Comparison of ENCODE assay signal across 8 cellular contexts in genomic region chr10:3740157-3740871, GRCh38. TPM values are rescaled to one million over a fixed set of nuclear protein-coding genes. Genes with fewer than 3 reads are reported as not detected.
DNase-seq lines count a peak whose midpoint lies in the region; ATAC-seq and TF ChIP-seq lines count a peak whose summit lies in the region.

No MANE protein-coding gene starts in this region.

- H3K27me3 ChIP-seq in esophagus (ENCODE audit: control insufficient read depth in 1 of 2, insufficient read depth in 2 of 2, low read length in 2 of 2) (no peaks in the 10 kb centered on the region), tibial artery (no peaks in the 10 kb centered on the region)

- ATAC-seq in GM21423 (IDR thresholded peaks at IDR 0.05; ENCODE audit: unreplicated experiment) = peak; percentile 42

- H3K4me1 ChIP-seq in esophagus (ENCODE audit: control insufficient read depth in 2 of 2, insufficient read depth in 2 of 2, low read length in 1 of 2) = peaks cover 0 to 2% of the 10 kb centered on the region in 2 donors
- peaks cover 0 to 3% (median 0%) of the 10 kb centered on the region in 4 donors for H3K4me1 ChIP-seq in tibial artery

- DNase-seq in Caki2 (ENCODE audit: low read depth) (peak; percentile 83), NCI-H2196 treated with DMSO at 0.1 percent for 48 hours (lab: John Stamatoyannopoulos, UW; ENCODE audit: unreplicated experiment) (peak; percentile 15), medulla oblongata (ENCODE audit: extremely low spot score) (no peak), tibial artery (no peak), hippocampal formation (lab: John Stamatoyannopoulos, UW) (no peak), NCI-H2107 (lab: John Stamatoyannopoulos, UW) (no peak)

- no peaks in the 10 kb centered on the region for H3K9me3 ChIP-seq in esophagus (ENCODE audit: control insufficient read depth in 2 of 2, insufficient read depth in 1 of 2, low read depth in 1 of 2, low read length in 1 of 2)
- no peaks in the 10 kb centered on the region for H3K9me3 ChIP-seq in tibial artery

- 48 to 59% methylated on average over 5 of the region's 5 CpGs for whole genome bisulfite sequencing in esophagus, 2 donors

- intact Hi-C loops in tibial artery (cut with DNase I; ENCODE audit: low total_unique reads) = no loop called here

- in situ Hi-C loops in Caki2 (cut with HindIII; ENCODE audit: low pct_unique_long_range_greater_than_20kb, low sequenced_read_pairs) = no loop called here

- peak overlapping the region; percentile 42 to 73 for H3K27ac ChIP-seq in esophagus (ENCODE audit: low read depth in 2 of 2, low read length in 1 of 2)
- H3K27ac ChIP-seq in tibial artery = no peak overlapping the region

- no peak overlapping the region for H3K4me3 ChIP-seq in esophagus (ENCODE audit: low read depth in 1 of 2, low read length in 2 of 2)
- H3K4me3 ChIP-seq in tibial artery = no peak overlapping the region

- TF ChIP-seq CTCF in tibial artery (IDR thresholded peaks at IDR 0.05) = no peak

- H3K36me3 ChIP-seq in esophagus (ENCODE audit: control insufficient read depth in 2 of 2, insufficient read depth in 2 of 2, low read length in 1 of 2) (no peaks in the 10 kb centered on the region), tibial artery (no peaks in the 10 kb centered on the region)

RNA-seq across cellular contexts. Expression of gene KLF6, which starts 44.7 kb away (rescaled TPM):
- total RNA-seq in Caki2 (2014; rRNA removed; shearing (Covaris generic); ENCODE audit: low replicate concordance) = 36.8 and 40.2 TPM in 2 replicates
- polyA plus RNA-seq in esophagus = 10 to 100 TPM; 41.6 to 44.7 TPM

Comparison
In these comparisons a context has a peak if more than half of its experiments do, and no peak if none do; other contexts are left out.
1. DNase-seq: peak in Caki2 (single experiment) and NCI-H2196 treated with DMSO at 0.1 percent for 48 hours (single experiment); none in medulla oblongata (single experiment), tibial artery (0 of 2), hippocampal formation (0 of 2) and NCI-H2107 (single experiment).
2. H3K27ac ChIP-seq: peak in esophagus (2 of 2); none in tibial artery (0 of 2).